2 cellular contexts compared by ENCODE assay signal in genomic region chr16:85390511-85391174, GRCh38.
A peak's percentile ranks its signal among the peaks of the same experiment; 100 is the strongest.
TF ChIP-seq lines count a peak whose summit lies in the region.

No MANE protein-coding gene starts in this region.

TF ChIP-seq in K562, 482 proteins besides CTCF, POLR2A, EP300 and RAD21 (continued from another document and continues in another):
- TF ChIP-seq E2F8 (IDR thresholded peaks at IDR 0.05; ENCODE audit: low read depth, partially characterized antibody) (no peak), THRA (IDR thresholded peaks at IDR 0.05) (no peak), ARID4B (CRISPR knock-in tag; IDR thresholded peaks at IDR 0.05) (no peak), ARNT (IDR thresholded peaks at IDR 0.05) (no peak), SMC3 (conservative IDR thresholded peaks at IDR 0.05; ENCODE audit: insufficient read depth, low read depth, low read length) (no peak)

TF ChIP-seq in HepG2, 621 proteins besides CTCF, POLR2A, EP300 and RAD21 (continued from another document and continues in another):
- TF ChIP-seq SKIL (CRISPR knock-in tag; IDR thresholded peaks at IDR 0.05; ENCODE audit: borderline replicate concordance) (peak; percentile 69; the same call in 1 of the 2 replicates), THAP7 (CRISPR knock-in tag; IDR thresholded peaks at IDR 0.05) (no peak), ETV5 (CRISPR knock-in tag; IDR thresholded peaks at IDR 0.05; ENCODE audit: borderline replicate concordance) (peak; percentile 17; the same call in 1 of the 2 replicates), ZHX2 (IDR thresholded peaks at IDR 0.05; ENCODE audit: low read depth) (0 out of 2 replicates have a peak, but pooled peaks have one; percentile 34), ZHX2 (CRISPR knock-in tag; IDR thresholded peaks at IDR 0.05; ENCODE audit: borderline replicate concordance) (no peak), SP4 (CRISPR knock-in tag; IDR thresholded peaks at IDR 0.05) (no peak), THAP11 (CRISPR knock-in tag; IDR thresholded peaks at IDR 0.05) (0 out of 2 replicates have a peak, but pooled peaks have one; percentile 48), MXD3 (CRISPR knock-in tag; IDR thresholded peaks at IDR 0.05) (no peak), ZEB1 (IDR thresholded peaks at IDR 0.05; ENCODE audit: insufficient replicate concordance, low read depth) (no peak), UBTF (CRISPR knock-in tag; IDR thresholded peaks at IDR 0.05) (peak; percentile 53), HMG20B (CRISPR knock-in tag; conservative IDR thresholded peaks at IDR 0.05) (peak; percentile 52; the same call in 1 of the 2 replicates), NR2F1 (CRISPR knock-in tag; IDR thresholded peaks at IDR 0.05) (no peak), ZNF790 (CRISPR knock-in tag; IDR thresholded peaks at IDR 0.05; ENCODE audit: borderline replicate concordance) (no peak), ZNF770 (CRISPR knock-in tag; IDR thresholded peaks at IDR 0.05) (no peak), ARID5B (CRISPR knock-in tag; IDR thresholded peaks at IDR 0.05) (peak; percentile 40; the same call in 1 of the 2 replicates), ATF4 (CRISPR knock-in tag; IDR thresholded peaks at IDR 0.05) (no peak), SOX13 (IDR thresholded peaks at IDR 0.05) (no peak), SOX13 (CRISPR knock-in tag; conservative IDR thresholded peaks at IDR 0.05 in 1 of 2, IDR thresholded peaks at IDR 0.05 in 1 of 2) (peak in 1 of 2 experiments; percentile 33; a peak in 1 of 4 replicates), SNAI1 (CRISPR knock-in tag; IDR thresholded peaks at IDR 0.05; ENCODE audit: borderline replicate concordance) (no peak), TERF1 (CRISPR knock-in tag; IDR thresholded peaks at IDR 0.05) (no peak), HDAC1 (CRISPR knock-in tag; IDR thresholded peaks at IDR 0.05) (peak; percentile 71), TBP (CRISPR knock-in tag; IDR thresholded peaks at IDR 0.05) (no peak), TOPORS (CRISPR knock-in tag; IDR thresholded peaks at IDR 0.05) (no peak), GMEB1 (CRISPR knock-in tag; IDR thresholded peaks at IDR 0.05; ENCODE audit: borderline replicate concordance) (no peak), ZNF850 (CRISPR knock-in tag; conservative IDR thresholded peaks at IDR 0.05) (no peak), FOXP4 (CRISPR knock-in tag; IDR thresholded peaks at IDR 0.05) (peak; percentile 27; the same call in 1 of the 2 replicates), ZNF263 (CRISPR knock-in tag; IDR thresholded peaks at IDR 0.05) (no peak)
